ENCODE assay signal across 19 cellular contexts in the genomic region with DNA sequence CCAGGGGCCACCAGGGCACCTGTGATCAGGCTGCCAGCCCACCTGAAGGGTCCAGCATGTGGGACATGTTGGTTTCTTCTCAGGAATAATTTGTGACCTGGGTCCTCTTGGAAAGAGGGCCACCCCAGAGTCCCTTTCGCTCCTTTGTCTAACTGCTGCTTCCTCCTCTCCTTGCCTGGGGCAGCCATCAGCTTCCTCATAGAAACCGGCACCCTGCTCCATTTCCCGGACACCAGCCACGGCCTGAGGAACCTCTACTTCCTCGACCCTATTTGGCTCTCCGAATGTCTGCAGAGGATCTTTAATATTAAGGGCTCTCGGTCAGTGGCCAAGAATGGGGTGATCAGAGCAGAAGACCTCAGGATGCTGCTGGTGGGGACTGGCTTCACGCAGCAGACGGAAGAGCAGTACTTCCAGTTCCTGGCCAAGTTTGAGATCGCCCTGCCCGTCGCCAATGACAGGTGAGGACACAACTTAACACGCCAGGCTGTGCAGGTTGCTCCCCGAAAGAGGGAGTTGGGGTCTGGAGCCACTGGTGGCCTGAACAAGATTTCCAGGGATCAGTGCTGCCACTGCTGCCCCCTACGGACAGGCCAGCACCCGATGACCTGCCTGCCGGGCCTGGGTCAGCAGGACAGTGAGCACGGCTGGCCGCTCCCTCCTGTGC.
DNase-seq lines count a peak whose midpoint lies in the region; FAIRE-seq and TF ChIP-seq lines count a peak whose summit lies in the region.
"Had no signal": no experiment of that assay in that cellular context is flagged by ENCODE, and none has a peak within 500 bp of the region (broad histone marks: within the 10 kb centered on the region; RNA-seq: fewer than 3 reads in every experiment).

No MANE protein-coding gene starts in this region.

- H3K27ac Mint-ChIP-seq in mesothelial cell of epicardium (no peak overlapping the region), type B pancreatic cell (no peak overlapping the region)

- DNase-seq in activated CD8-positive, alpha-beta memory T cell treated with anti-CD3 and anti-CD28 coated beads for 24 hours, result peak; percentile 38
- DNase-seq in activated CD8-positive, alpha-beta memory T cell treated with anti-CD3 and anti-CD28 coated beads, Interleukin-2, amount 50 U/mL, for 4 hours, result no peak
- DNase-seq in bronchial epithelial cell (ENCODE audit: low read depth), result no peak
- peak; percentile 12 to 28 for DNase-seq in mesothelial cell of epicardium (ENCODE audit: low spot score in 2 of 2, unreplicated experiment in 2 of 2)
- peak; percentile 49 for DNase-seq in type B pancreatic cell (ENCODE audit: extremely low spot score, unreplicated experiment)
- DNase-seq in NCI-H1048 (lab: John Stamatoyannopoulos, UW), result no peak
- DNase-seq in cortex of kidney (lab: John Stamatoyannopoulos, UW), result no peak
- no peak for DNase-seq in NCI-H510A (lab: John Stamatoyannopoulos, UW)
- DNase-seq: activated CD4-positive, CD25-positive, alpha-beta regulatory T cell treated with anti-CD3 and anti-CD28 coated beads, Interleukin-2, amount 50 U/mL, for 72 hours; activated naive CD4-positive, alpha-beta T cell; anterior cingulate cortex; Calu3; left colon; NCI-H1105; NCI-H69; OCI-M1; stimulated activated CD4-positive, alpha-beta T cell treated with anti-CD3 and anti-CD28 coated beads, Interleukin-2, amount 100 ng/mL, for 48 hours had no signal

- TF ChIP-seq CTCF in bronchial epithelial cell (IDR thresholded peaks at IDR 0.05; ENCODE audit: insufficient read depth, low read length, severe bottlenecking), result no peak
- TF ChIP-seq CTCF in mesothelial cell of epicardium (IDR thresholded peaks at IDR 0.05; ENCODE audit: unreplicated experiment), result no peak
- TF ChIP-seq CTCF in type B pancreatic cell (conservative IDR thresholded peaks at IDR 0.05), result no peak

- H3K27me3 Mint-ChIP-seq in mesothelial cell of epicardium (ENCODE audit: low read depth) (peaks cover 2% of the 10 kb centered on the region), type B pancreatic cell (peaks cover 16% of the 10 kb centered on the region)

- no peaks in the 10 kb centered on the region for H3K27me3 ChIP-seq in bronchial epithelial cell (ENCODE audit: control insufficient read depth, insufficient read depth, low read length)
- H3K27me3 ChIP-seq: SJSA1 had no signal

- H3K9me3 Mint-ChIP-seq in mesothelial cell of epicardium, result peaks cover 10% of the 10 kb centered on the region
- H3K9me3 Mint-ChIP-seq in type B pancreatic cell, result peaks cover under 1% of the 10 kb centered on the region

- H3K36me3 ChIP-seq in bronchial epithelial cell (ENCODE audit: control insufficient read depth, insufficient read depth, low read length), result peaks cover 9% of the 10 kb centered on the region

- H3K4me1 Mint-ChIP-seq in mesothelial cell of epicardium, result peaks cover 2% of the 10 kb centered on the region
- peaks cover 9% of the 10 kb centered on the region for H3K4me1 Mint-ChIP-seq in type B pancreatic cell (ENCODE audit: unreplicated experiment)

- no peak overlapping the region for H3K4me3 Mint-ChIP-seq in mesothelial cell of epicardium
- H3K4me3 Mint-ChIP-seq in type B pancreatic cell, result no peak overlapping the region

- no peak overlapping the region for H3K4me3 ChIP-seq in bronchial epithelial cell (ENCODE audit: low read depth, low read length)
- H3K4me3 ChIP-seq: SJSA1 had no signal

- peak; percentile 7 for FAIRE-seq in bronchial epithelial cell (lab: Jason Lieb, UNC)
- FAIRE-seq: GM19239 had no signal

- H3K36me3 Mint-ChIP-seq in mesothelial cell of epicardium (no peaks in the 10 kb centered on the region), type B pancreatic cell (no peaks in the 10 kb centered on the region)

Comparison
In these comparisons a context has a peak if more than half of its experiments do, and no peak if none do; other contexts are left out.
1. DNase-seq: peak in activated CD8-positive, alpha-beta memory T cell treated with anti-CD3 and anti-CD28 coated beads for 24 hours (single experiment), mesothelial cell of epicardium (2 of 2) and type B pancreatic cell (single experiment); none in activated CD8-positive, alpha-beta memory T cell treated with anti-CD3 and anti-CD28 coated beads, Interleukin-2, amount 50 U/mL, for 4 hours (single experiment), bronchial epithelial cell (single experiment), NCI-H1048 (single experiment), cortex of kidney (single experiment) and NCI-H510A (single experiment).